Comparison of ENCODE assay signal across 1 cellular context in genomic region chr12:25692115-25693035, GRCh38.
TF ChIP-seq lines count a peak whose summit lies in the region.

No MANE protein-coding gene starts in this region.

TF ChIP-seq in HEK293, 187 proteins besides CTCF, POLR2A, EP300 and RAD21 (continued from another document and continues in another):
- no peak for TF ChIP-seq ZNF280D (tag by site-specific recombination; IDR thresholded peaks at IDR 0.05)
- TF ChIP-seq ZNF350 (tag by site-specific recombination; IDR thresholded peaks at IDR 0.05): no peak
- no peak for TF ChIP-seq ZNF274 (IDR thresholded peaks at IDR 0.05; ENCODE audit: low read length)
- no peak for TF ChIP-seq ZNF274 (tag by site-specific recombination; IDR thresholded peaks at IDR 0.05; ENCODE audit: borderline replicate concordance)
- TF ChIP-seq ZNF433 (tag by site-specific recombination; IDR thresholded peaks at IDR 0.05; ENCODE audit: low read depth): no peak
- no peak for TF ChIP-seq REPIN1 (tag by site-specific recombination; IDR thresholded peaks at IDR 0.05; ENCODE audit: low read depth)
- no peak for TF ChIP-seq ZNF560 (tag by site-specific recombination; IDR thresholded peaks at IDR 0.05; ENCODE audit: borderline replicate concordance)
- TF ChIP-seq ZNF843 (tag by site-specific recombination; IDR thresholded peaks at IDR 0.05): peak; percentile 89
- no peak for TF ChIP-seq YY1 (tag by site-specific recombination; IDR thresholded peaks at IDR 0.05)
- TF ChIP-seq ZBTB20 (tag by site-specific recombination; IDR thresholded peaks at IDR 0.05): peak; percentile 98
- no peak; the same call in none of the 2 replicates for TF ChIP-seq ZNF610 (tag by site-specific recombination; IDR thresholded peaks at IDR 0.05; ENCODE audit: borderline replicate concordance)
- no peak for TF ChIP-seq ZNF266 (tag by site-specific recombination; IDR thresholded peaks at IDR 0.05; ENCODE audit: low read depth)
- no peak for TF ChIP-seq AEBP2 (tag by site-specific recombination; IDR thresholded peaks at IDR 0.05; ENCODE audit: borderline replicate concordance)
- no peak for TF ChIP-seq GLIS2 (tag by site-specific recombination; IDR thresholded peaks at IDR 0.05)
- TF ChIP-seq, protein P1, sequence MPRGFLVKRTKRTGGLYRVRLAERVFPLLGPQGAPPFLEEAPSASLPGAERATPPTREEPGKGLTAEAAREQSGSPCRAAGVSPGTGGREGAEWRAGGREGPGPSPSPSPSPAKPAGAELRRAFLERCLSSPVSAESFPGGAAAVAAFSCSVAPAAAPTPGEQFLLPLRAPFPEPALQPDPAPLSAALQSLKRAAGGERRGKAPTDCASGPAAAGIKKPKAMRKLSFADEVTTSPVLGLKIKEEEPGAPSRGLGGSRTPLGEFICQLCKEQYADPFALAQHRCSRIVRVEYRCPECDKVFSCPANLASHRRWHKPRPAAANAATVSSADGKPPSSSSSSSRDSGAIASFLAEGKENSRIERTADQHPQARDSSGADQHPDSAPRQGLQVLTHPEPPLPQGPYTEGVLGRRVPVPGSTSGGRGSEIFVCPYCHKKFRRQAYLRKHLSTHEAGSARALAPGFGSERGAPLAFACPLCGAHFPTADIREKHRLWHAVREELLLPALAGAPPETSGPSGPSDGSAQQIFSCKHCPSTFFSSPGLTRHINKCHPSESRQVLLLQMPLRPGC (tag by site-specific recombination; IDR thresholded peaks at IDR 0.05): peak; percentile 84
- TF ChIP-seq ELK4 (IDR thresholded peaks at IDR 0.05; ENCODE audit: borderline replicate concordance, low read depth, low read length): no peak
- peak; percentile 51 for TF ChIP-seq ZNF561 (tag by site-specific recombination; IDR thresholded peaks at IDR 0.05; ENCODE audit: borderline replicate concordance)
- TF ChIP-seq ZNF629 (tag by site-specific recombination; IDR thresholded peaks at IDR 0.05): peak; percentile 86
- TF ChIP-seq ZEB2 (tag by site-specific recombination; IDR thresholded peaks at IDR 0.05): peak; percentile 87
- TF ChIP-seq ZNF670 (tag by site-specific recombination; IDR thresholded peaks at IDR 0.05; ENCODE audit: low read depth): no peak
- peak; percentile 61 for TF ChIP-seq ZNF664 (tag by site-specific recombination; IDR thresholded peaks at IDR 0.05)
- TF ChIP-seq ZNF157 (tag by site-specific recombination; IDR thresholded peaks at IDR 0.05): no peak
- no peak for TF ChIP-seq KLF7 (tag by site-specific recombination; IDR thresholded peaks at IDR 0.05; ENCODE audit: borderline replicate concordance)
- TF ChIP-seq ZFP41 (tag by site-specific recombination; IDR thresholded peaks at IDR 0.05; ENCODE audit: borderline replicate concordance): no peak
- TF ChIP-seq ZNF488 (tag by site-specific recombination; IDR thresholded peaks at IDR 0.05): no peak
- 0 out of 2 replicates have a peak, but pooled peaks have one; percentile 34 for TF ChIP-seq ZNF324 (tag by site-specific recombination; IDR thresholded peaks at IDR 0.05)
- no peak for TF ChIP-seq ZSCAN16 (tag by site-specific recombination; IDR thresholded peaks at IDR 0.05)
- TF ChIP-seq ZNF248 (tag by site-specific recombination; IDR thresholded peaks at IDR 0.05): no peak
- TF ChIP-seq ZFP37 (tag by site-specific recombination; IDR thresholded peaks at IDR 0.05): no peak
- no peak for TF ChIP-seq ZNF645 (tag by site-specific recombination; IDR thresholded peaks at IDR 0.05)
- TF ChIP-seq ZBTB17 (tag by site-specific recombination; IDR thresholded peaks at IDR 0.05): peak; percentile 97
- no peak for TF ChIP-seq ZNF76 (tag by site-specific recombination; IDR thresholded peaks at IDR 0.05; ENCODE audit: borderline replicate concordance, low read depth)
- TF ChIP-seq WT1 (tag by site-specific recombination; IDR thresholded peaks at IDR 0.05): peak; percentile 97
- no peak for TF ChIP-seq ZNF169 (tag by site-specific recombination; IDR thresholded peaks at IDR 0.05)
- TF ChIP-seq ZNF302 (tag by site-specific recombination; IDR thresholded peaks at IDR 0.05; ENCODE audit: low read depth): no peak
- no peak for TF ChIP-seq ZSCAN23 (tag by site-specific recombination; IDR thresholded peaks at IDR 0.05)
- no peak for TF ChIP-seq ZNF37A (tag by site-specific recombination; IDR thresholded peaks at IDR 0.05)
- TF ChIP-seq ZNF623 (tag by site-specific recombination; IDR thresholded peaks at IDR 0.05): no peak
- TF ChIP-seq, protein P2, sequence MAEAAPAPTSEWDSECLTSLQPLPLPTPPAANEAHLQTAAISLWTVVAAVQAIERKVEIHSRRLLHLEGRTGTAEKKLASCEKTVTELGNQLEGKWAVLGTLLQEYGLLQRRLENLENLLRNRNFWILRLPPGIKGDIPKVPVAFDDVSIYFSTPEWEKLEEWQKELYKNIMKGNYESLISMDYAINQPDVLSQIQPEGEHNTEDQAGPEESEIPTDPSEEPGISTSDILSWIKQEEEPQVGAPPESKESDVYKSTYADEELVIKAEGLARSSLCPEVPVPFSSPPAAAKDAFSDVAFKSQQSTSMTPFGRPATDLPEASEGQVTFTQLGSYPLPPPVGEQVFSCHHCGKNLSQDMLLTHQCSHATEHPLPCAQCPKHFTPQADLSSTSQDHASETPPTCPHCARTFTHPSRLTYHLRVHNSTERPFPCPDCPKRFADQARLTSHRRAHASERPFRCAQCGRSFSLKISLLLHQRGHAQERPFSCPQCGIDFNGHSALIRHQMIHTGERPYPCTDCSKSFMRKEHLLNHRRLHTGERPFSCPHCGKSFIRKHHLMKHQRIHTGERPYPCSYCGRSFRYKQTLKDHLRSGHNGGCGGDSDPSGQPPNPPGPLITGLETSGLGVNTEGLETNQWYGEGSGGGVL (tag by site-specific recombination; IDR thresholded peaks at IDR 0.05): peak; percentile 90
- no peak for TF ChIP-seq ZNF514 (tag by site-specific recombination; IDR thresholded peaks at IDR 0.05)
- TF ChIP-seq ATF2 (tag by site-specific recombination; IDR thresholded peaks at IDR 0.05; ENCODE audit: low read depth): no peak
- TF ChIP-seq ZNF133 (tag by site-specific recombination; IDR thresholded peaks at IDR 0.05): no peak
- TF ChIP-seq ZNF701 (tag by site-specific recombination; IDR thresholded peaks at IDR 0.05): no peak
- no peak for TF ChIP-seq ZSCAN5A (tag by site-specific recombination; IDR thresholded peaks at IDR 0.05)
- TF ChIP-seq GLIS1 (tag by site-specific recombination; IDR thresholded peaks at IDR 0.05): peak; percentile 55; the same call in 1 of the 2 replicates
- peak; percentile 27; the same call in 1 of the 2 replicates for TF ChIP-seq ZNF10 (tag by site-specific recombination; IDR thresholded peaks at IDR 0.05)
- TF ChIP-seq GLI4 (tag by site-specific recombination; IDR thresholded peaks at IDR 0.05): no peak
- no peak for TF ChIP-seq GFI1B (tag by site-specific recombination; IDR thresholded peaks at IDR 0.05)
- peak; percentile 26; the same call in 1 of the 2 replicates for TF ChIP-seq ZNF341 (tag by site-specific recombination; IDR thresholded peaks at IDR 0.05; ENCODE audit: low read depth)
- no peak for TF ChIP-seq ZNF792 (tag by site-specific recombination; IDR thresholded peaks at IDR 0.05)
- TF ChIP-seq ZNF214 (tag by site-specific recombination; IDR thresholded peaks at IDR 0.05; ENCODE audit: borderline replicate concordance): no peak
- TF ChIP-seq TCF7L2 (IDR thresholded peaks at IDR 0.05; ENCODE audit: borderline replicate concordance, low read depth, low read length): no peak
- 0 out of 2 replicates have a peak, but pooled peaks have one; percentile 72 for TF ChIP-seq MZF1 (tag by site-specific recombination; IDR thresholded peaks at IDR 0.05; ENCODE audit: borderline replicate concordance)
- no peak for TF ChIP-seq ZNF624 (tag by site-specific recombination; IDR thresholded peaks at IDR 0.05)
- no peak for TF ChIP-seq ZNF544 (tag by site-specific recombination; IDR thresholded peaks at IDR 0.05)
- no peak for TF ChIP-seq ZBTB1 (tag by site-specific recombination; IDR thresholded peaks at IDR 0.05)
- TF ChIP-seq ZXDB (tag by site-specific recombination; IDR thresholded peaks at IDR 0.05): peak; percentile 81
- no peak for TF ChIP-seq HOXC10 (CRISPR knock-in tag; IDR thresholded peaks at IDR 0.05)
- TF ChIP-seq ZNF354C (tag by site-specific recombination; IDR thresholded peaks at IDR 0.05; ENCODE audit: borderline replicate concordance, low read depth): no peak
- TF ChIP-seq ZFHX2 (tag by site-specific recombination; conservative IDR thresholded peaks at IDR 0.05): no peak
- no peak for TF ChIP-seq ZNF175 (tag by site-specific recombination; IDR thresholded peaks at IDR 0.05)
- TF ChIP-seq KLF9 (tag by site-specific recombination; IDR thresholded peaks at IDR 0.05; ENCODE audit: low read depth): no peak
